9 cellular contexts compared by ENCODE assay signal in genomic region chr17:77449373-77449907, GRCh38.
DNase-seq lines count a peak whose midpoint lies in the region; ATAC-seq and TF ChIP-seq lines count a peak whose summit lies in the region.
"Had no signal": no experiment of that assay in that cellular context is flagged by ENCODE, and none has a peak within 500 bp of the region (broad histone marks: within the 10 kb centered on the region; RNA-seq: fewer than 3 reads in every experiment).

No MANE protein-coding gene starts in this region.

- H3K4me1 ChIP-seq in ACC112 (ENCODE audit: control insufficient read depth, insufficient read depth, low read length, unreplicated experiment): peaks cover 55% of the 10 kb centered on the region

- H3K27ac ChIP-seq in ACC112 (ENCODE audit: low read depth, low read length): peak overlapping the region; percentile 84

- peaks cover 79% of the 10 kb centered on the region for H3K79me2 ChIP-seq in ACC112 (ENCODE audit: control insufficient read depth, insufficient read depth, low read length, unreplicated experiment)

- no peaks in the 10 kb centered on the region for H3K36me3 Mint-ChIP-seq in IgD-negative memory B cell
- no peaks in the 10 kb centered on the region for H3K36me3 Mint-ChIP-seq in chondrocyte (ENCODE audit: low read depth)
- peaks cover 13% of the 10 kb centered on the region for H3K36me3 Mint-ChIP-seq in nephron (ENCODE audit: low read depth)

- peak overlapping the region; percentile 74; the same call in 1 of the 2 replicates for H3K4me3 ChIP-seq in ACC112 (ENCODE audit: low read depth, low read length)

- DNase-seq in chondrocyte (ENCODE audit: low spot score) (no peak), activated gamma-delta T cell treated with Interleukin-2 at 50 U/mL for 16 hours (no peak)
- DNase-seq in activated effector memory CD4-positive, alpha-beta T cell treated with anti-CD3 and anti-CD28 coated beads, Interleukin-2, amount 50 U/mL, for 16 hours: no peak
- DNase-seq: COR-L47 had no signal

- peak overlapping the region; percentile 79 to 100 (median 90) for H3K27ac Mint-ChIP-seq in IgD-negative memory B cell
- peak overlapping the region; percentile 98 for H3K27ac Mint-ChIP-seq in chondrocyte (ENCODE audit: unreplicated experiment)
- H3K27ac Mint-ChIP-seq in nephron: peak overlapping the region; percentile 94 to 100 (median 100)

- H3K4me3 Mint-ChIP-seq in IgD-negative memory B cell (peak overlapping the region; percentile 95 to 99 (median 98)), chondrocyte (ENCODE audit: unreplicated experiment) (peak overlapping the region; percentile 83), nephron (peak overlapping the region; percentile 98 to 100 (median 99))

- H3K9me3 Mint-ChIP-seq in IgD-negative memory B cell (no peaks in the 10 kb centered on the region), chondrocyte (ENCODE audit: low read depth) (no peaks in the 10 kb centered on the region), nephron (no peaks in the 10 kb centered on the region)

- no peak overlapping the region for H2AFZ ChIP-seq in ACC112 (ENCODE audit: low read length, unreplicated experiment)

- TF ChIP-seq CTCF in chondrocyte (IDR thresholded peaks at IDR 0.05): no peak
- no peak for TF ChIP-seq CTCF in nephron (IDR thresholded peaks at IDR 0.05; ENCODE audit: unreplicated experiment in 3 of 3)

- peaks cover 2% of the 10 kb centered on the region for H3K27me3 Mint-ChIP-seq in IgD-negative memory B cell
- no peaks in the 10 kb centered on the region for H3K27me3 Mint-ChIP-seq in chondrocyte (ENCODE audit: low read depth)
- no peaks in the 10 kb centered on the region for H3K27me3 Mint-ChIP-seq in nephron (ENCODE audit: low read depth)

- H3K4me1 Mint-ChIP-seq in IgD-negative memory B cell: peaks cover 40 to 47% (median 43%) of the 10 kb centered on the region in 3 donors
- H3K4me1 Mint-ChIP-seq in chondrocyte (ENCODE audit: low read depth): peaks cover 84% of the 10 kb centered on the region
- peaks cover 74% of the 10 kb centered on the region for H3K4me1 Mint-ChIP-seq in nephron

- ATAC-seq in HG02759 (IDR thresholded peaks at IDR 0.05; ENCODE audit: unreplicated experiment) (no peak), GM21786 (IDR thresholded peaks at IDR 0.05; ENCODE audit: unreplicated experiment) (no peak)

- H3K36me3 ChIP-seq in ACC112 (ENCODE audit: insufficient read depth, low read length): no peaks in the 10 kb centered on the region

- H3K27me3 ChIP-seq in ACC112 (ENCODE audit: insufficient read depth, low read length): no peaks in the 10 kb centered on the region
